In genomic region chr4:140730108-140730507, GRCh38 we compare ENCODE assay signal across 18 cellular contexts. TPM values are rescaled to one million over a fixed set of nuclear protein-coding genes. Genes with fewer than 3 reads are reported as not detected.
"Had no signal": no experiment of that assay in that cellular context is flagged by ENCODE, and none has a peak within 500 bp of the region (broad histone marks: within the 10 kb centered on the region; RNA-seq: fewer than 3 reads in every experiment).

No MANE protein-coding gene starts in this region.

- H3K36me3 Mint-ChIP-seq: activated naive CD8-positive, alpha-beta T cell; stimulated activated effector memory CD8-positive, alpha-beta T cell treated with anti-CD3 and anti-CD28 coated beads, Interleukin-12 subunit alpha, Interleukin-12 subunit beta, amount 100 ng/mL, for 72 hours; WTC11 had no signal

- H3K4me1 Mint-ChIP-seq: activated CD4-positive, alpha-beta T cell treated with anti-CD3 and anti-CD28 coated beads, Interleukin-2, amount 10 ng/mL, durations not matched to agents 7 days and 5 days; central memory CD8-positive, alpha-beta T cell; stimulated activated effector memory CD8-positive, alpha-beta T cell treated with anti-CD3 and anti-CD28 coated beads, Interleukin-12 subunit alpha, Interleukin-12 subunit beta, amount 100 ng/mL, for 72 hours; T-helper 17 cell had no signal

- H3K36me3 ChIP-seq: pancreas, tibial artery, vagina had no signal

- H3K27me3 Mint-ChIP-seq: activated CD4-positive, alpha-beta T cell treated with anti-CD3 and anti-CD28 coated beads, Interleukin-2, amount 10 ng/mL, durations not matched to agents 7 days and 5 days had no signal

- H3K27ac Mint-ChIP-seq: activated CD4-positive, alpha-beta T cell treated with anti-CD3 and anti-CD28 coated beads, Interleukin-2, amount 10 ng/mL, durations not matched to agents 7 days and 5 days; activated naive CD8-positive, alpha-beta T cell; activated T-cell treated with anti-CD3 and anti-CD28 coated beads, Interleukin-2, amount 50 U/mL, for 72 hours; stimulated activated effector memory CD8-positive, alpha-beta T cell treated with anti-CD3 and anti-CD28 coated beads, Interleukin-12 subunit alpha, Interleukin-12 subunit beta, amount 100 ng/mL, for 72 hours; T-helper 17 cell; WTC11 had no signal

- H3K27ac ChIP-seq: body of pancreas, coronary artery, pancreas, tibial artery, vagina had no signal

- H3K27me3 ChIP-seq: body of pancreas, pancreas, tibial artery, vagina had no signal

- H3K9me3 ChIP-seq: body of pancreas, pancreas, tibial artery, vagina had no signal

- DNase-seq: activated CD4-positive, alpha-beta T cell treated with anti-CD3 and anti-CD28 coated beads, Interleukin-2, amount 10 ng/mL, durations not matched to agents 7 days and 5 days; activated CD8-positive, alpha-beta memory T cell treated with anti-CD3 and anti-CD28 coated beads, Interleukin-2, amount 50 U/mL, for 48 hours; activated gamma-delta T cell; activated T-cell treated with anti-CD3 and anti-CD28 coated beads, Interleukin-2, amount 50 U/mL, for 72 hours; amniotic stem cell; body of pancreas; effector CD4-positive, alpha-beta T cell; foreskin fibroblast; hypothalamus; pancreas; T-helper 17 cell; tibial artery had no signal

- H3K9me3 Mint-ChIP-seq: activated CD4-positive, alpha-beta T cell treated with anti-CD3 and anti-CD28 coated beads, Interleukin-2, amount 10 ng/mL, durations not matched to agents 7 days and 5 days; activated T-cell treated with anti-CD3 and anti-CD28 coated beads, Interleukin-2, amount 50 U/mL, for 72 hours; stimulated activated effector memory CD8-positive, alpha-beta T cell treated with anti-CD3 and anti-CD28 coated beads, Interleukin-12 subunit alpha, Interleukin-12 subunit beta, amount 100 ng/mL, for 72 hours; WTC11 had no signal

- ATAC-seq: activated T-cell treated with anti-CD3 and anti-CD28 coated beads, Interleukin-2, amount 50 U/mL, for 72 hours; body of pancreas; pancreas; stimulated activated effector memory CD8-positive, alpha-beta T cell treated with anti-CD3 and anti-CD28 coated beads, Interleukin-12 subunit alpha, Interleukin-12 subunit beta, amount 100 ng/mL, for 72 hours; T-helper 17 cell; WTC11 had no signal

- H3K4me3 ChIP-seq: body of pancreas, coronary artery, pancreas, tibial artery, vagina had no signal

- H3K4me3 Mint-ChIP-seq: activated CD4-positive, alpha-beta T cell treated with anti-CD3 and anti-CD28 coated beads, Interleukin-2, amount 10 ng/mL, durations not matched to agents 7 days and 5 days; activated naive CD8-positive, alpha-beta T cell; activated T-cell treated with anti-CD3 and anti-CD28 coated beads, Interleukin-2, amount 50 U/mL, for 72 hours; central memory CD8-positive, alpha-beta T cell; stimulated activated effector memory CD8-positive, alpha-beta T cell treated with anti-CD3 and anti-CD28 coated beads, Interleukin-12 subunit alpha, Interleukin-12 subunit beta, amount 100 ng/mL, for 72 hours; T-helper 17 cell; WTC11 had no signal

RNA-seq across cellular contexts. Expression of gene TBC1D9, which starts 26.1 kb away (rescaled TPM):
- total RNA-seq: activated T-cell treated with anti-CD3 and anti-CD28 coated beads, Interleukin-2, amount 50 U/mL, for 72 hours had no signal
